In genomic region chr4:128810871-128811570, GRCh38 we compare ENCODE assay signal across 1 cellular context.
TF ChIP-seq lines count a peak whose summit lies in the region.

No MANE protein-coding gene starts in this region.

TF ChIP-seq in HepG2, 621 proteins besides CTCF, POLR2A, EP300 and RAD21 (continued from another document and continues in another):
- TF ChIP-seq ZNF746 (CRISPR knock-in tag; IDR thresholded peaks at IDR 0.05) (peak; percentile 91), FOXK2 (IDR thresholded peaks at IDR 0.05) (no peak), MBNL3 (CRISPR knock-in tag; conservative IDR thresholded peaks at IDR 0.05) (no peak), ZNF276 (CRISPR knock-in tag; IDR thresholded peaks at IDR 0.05; ENCODE audit: low read depth) (no peak), ZFP82 (CRISPR knock-in tag; IDR thresholded peaks at IDR 0.05; ENCODE audit: borderline replicate concordance) (no peak), ZSCAN31 (CRISPR knock-in tag; IDR thresholded peaks at IDR 0.05; ENCODE audit: low read depth) (0 out of 2 replicates have a peak, but pooled peaks have one; percentile 53), KAT8 (CRISPR knock-in tag; IDR thresholded peaks at IDR 0.05) (peak; percentile 65; the same call in 1 of the 2 replicates), DNMT1 (CRISPR knock-in tag; IDR thresholded peaks at IDR 0.05) (no peak), PATZ1 (CRISPR knock-in tag; IDR thresholded peaks at IDR 0.05) (peak; percentile 91), CENPT (CRISPR knock-in tag; IDR thresholded peaks at IDR 0.05; ENCODE audit: low read depth) (0 out of 2 replicates have a peak, but pooled peaks have one; percentile 15), ZNF563 (CRISPR knock-in tag; IDR thresholded peaks at IDR 0.05) (no peak), CSRNP1 (CRISPR knock-in tag; IDR thresholded peaks at IDR 0.05) (no peak), NR3C1 (CRISPR knock-in tag; IDR thresholded peaks at IDR 0.05) (no peak), KMT2A (CRISPR knock-in tag; IDR thresholded peaks at IDR 0.05) (peak; percentile 64; the same call in 1 of the 2 replicates), ZNF275 (CRISPR knock-in tag; IDR thresholded peaks at IDR 0.05; ENCODE audit: borderline replicate concordance) (no peak), MLXIP (CRISPR knock-in tag; IDR thresholded peaks at IDR 0.05; ENCODE audit: borderline replicate concordance) (0 out of 2 replicates have a peak, but pooled peaks have one; percentile 23), KLF9 (CRISPR knock-in tag; IDR thresholded peaks at IDR 0.05; ENCODE audit: low read depth) (0 out of 2 replicates have a peak, but pooled peaks have one; percentile 18), ZNF891 (CRISPR knock-in tag; IDR thresholded peaks at IDR 0.05) (no peak), HNRNPK (IDR thresholded peaks at IDR 0.05; ENCODE audit: low read depth, low read length, poor library complexity, severe bottlenecking) (peak; percentile 46), PRDM10 (CRISPR knock-in tag; IDR thresholded peaks at IDR 0.05; ENCODE audit: low read depth) (peak; percentile 49), CERS6 (CRISPR knock-in tag; IDR thresholded peaks at IDR 0.05) (no peak), FOXO4 (CRISPR knock-in tag; conservative IDR thresholded peaks at IDR 0.05) (no peak), PAXIP1 (CRISPR knock-in tag; conservative IDR thresholded peaks at IDR 0.05) (peak; percentile 52), YEATS4 (CRISPR knock-in tag; IDR thresholded peaks at IDR 0.05; ENCODE audit: borderline replicate concordance) (peak; percentile 47), ZNF431 (CRISPR knock-in tag; IDR thresholded peaks at IDR 0.05; ENCODE audit: borderline replicate concordance, low read depth) (peak; percentile 74; the same call in 1 of the 2 replicates), ZNF557 (CRISPR knock-in tag; IDR thresholded peaks at IDR 0.05) (0 out of 2 replicates have a peak, but pooled peaks have one; percentile 59), NR2C2 (CRISPR knock-in tag; IDR thresholded peaks at IDR 0.05; ENCODE audit: borderline replicate concordance) (0 out of 2 replicates have a peak, but pooled peaks have one; percentile 35), ETV6 (CRISPR knock-in tag; conservative IDR thresholded peaks at IDR 0.05) (peak; percentile 72; the same call in 1 of the 2 replicates), HNF4A (CRISPR knock-in tag; IDR thresholded peaks at IDR 0.05) (no peak), AGO2 (optimal IDR thresholded peaks at IDR 0.05; ENCODE audit: low read depth, low read length) (peak; percentile 85), RBFOX2 (IDR thresholded peaks at IDR 0.05; ENCODE audit: low read depth, low read length) (peak; percentile 69; the same call in 1 of the 2 replicates), FOXP1 (IDR thresholded peaks at IDR 0.05) (no peak), FOXP1 (CRISPR knock-in tag; IDR thresholded peaks at IDR 0.05) (peak; percentile 24; the same call in 1 of the 2 replicates), IRF9 (CRISPR knock-in tag; IDR thresholded peaks at IDR 0.05; ENCODE audit: borderline replicate concordance) (no peak)
